Comparison of ENCODE assay signal across 16 cellular contexts in the genomic region with DNA sequence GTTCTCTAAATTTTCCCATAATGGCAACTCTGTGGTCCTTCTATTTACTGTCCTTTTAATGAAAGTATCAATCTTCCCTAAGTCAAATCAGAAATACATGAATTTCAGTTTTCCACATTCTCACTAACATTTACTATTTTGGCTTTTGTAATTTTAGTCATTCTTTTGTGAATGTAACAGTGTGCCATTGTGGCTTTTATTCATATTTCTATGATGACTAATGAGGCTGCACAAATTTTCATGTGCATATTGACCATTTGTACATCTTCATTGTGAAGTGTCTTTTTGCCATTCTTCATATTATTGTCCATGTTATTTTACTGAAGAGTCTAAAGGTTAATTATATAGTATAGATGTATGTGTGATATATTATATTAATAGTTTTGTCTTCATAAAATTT.
"Had no signal": no experiment of that assay in that cellular context is flagged by ENCODE, and none has a peak within 500 bp of the region (broad histone marks: within the 10 kb centered on the region; RNA-seq: fewer than 3 reads in every experiment).

No MANE protein-coding gene starts in this region.

- H3K27ac Mint-ChIP-seq: activated B cell treated with CpG ODN at 0.5 μM for 24 hours; activated CD4-positive, alpha-beta T cell treated with anti-CD3 and anti-CD28 coated beads, Interleukin-2, amount 10 ng/mL, durations not matched to agents 7 days and 5 days; activated naive CD4-positive, alpha-beta T cell treated with anti-CD3 and anti-CD28 coated beads, Interleukin-2, amount 50 U/mL, for 24 hours; naive B cell; T-helper 17 cell had no signal

- H3K9me3 ChIP-seq: tibial artery, uterus had no signal

- H3K4me1 ChIP-seq: tibial artery, uterus had no signal

- H3K4me3 Mint-ChIP-seq: activated B cell treated with CpG ODN at 0.5 μM for 24 hours; activated CD4-positive, alpha-beta T cell treated with anti-CD3 and anti-CD28 coated beads, Interleukin-2, amount 10 ng/mL, durations not matched to agents 7 days and 5 days; activated naive CD4-positive, alpha-beta T cell treated with anti-CD3 and anti-CD28 coated beads, Interleukin-2, amount 50 U/mL, for 24 hours; naive B cell; T-helper 17 cell had no signal

- H3K36me3 ChIP-seq: cardiac muscle cell, tibial artery, uterus had no signal

- DNase-seq: activated B cell treated with CpG ODN at 0.5 μM for 24 hours; activated CD4-positive, alpha-beta T cell treated with anti-CD3 and anti-CD28 coated beads, Interleukin-2, amount 10 ng/mL, durations not matched to agents 7 days and 5 days; activated effector memory CD4-positive, alpha-beta T cell treated with Interleukin-2 at 50 U/mL for 16 hours; amygdala; effector CD8-positive, alpha-beta T cell; glutamatergic neuron; naive B cell; posterior cingulate gyrus; T-helper 17 cell; tibial artery; uterus had no signal

- H3K4me3 ChIP-seq: cardiac muscle cell, lung, skin epidermis, tibial artery, uterus had no signal

- H3K4me1 Mint-ChIP-seq: activated B cell treated with CpG ODN at 0.5 μM for 24 hours; activated CD4-positive, alpha-beta T cell treated with anti-CD3 and anti-CD28 coated beads, Interleukin-2, amount 10 ng/mL, durations not matched to agents 7 days and 5 days; activated naive CD4-positive, alpha-beta T cell treated with anti-CD3 and anti-CD28 coated beads, Interleukin-2, amount 50 U/mL, for 24 hours; naive B cell; T-helper 17 cell had no signal

- H3K9me3 Mint-ChIP-seq: activated naive CD4-positive, alpha-beta T cell treated with anti-CD3 and anti-CD28 coated beads, Interleukin-2, amount 50 U/mL, for 24 hours had no signal

- H3K36me3 Mint-ChIP-seq: activated naive CD4-positive, alpha-beta T cell treated with anti-CD3 and anti-CD28 coated beads, Interleukin-2, amount 50 U/mL, for 24 hours; naive B cell had no signal

- H3K27me3 Mint-ChIP-seq: activated B cell treated with CpG ODN at 0.5 μM for 24 hours; activated CD4-positive, alpha-beta T cell treated with anti-CD3 and anti-CD28 coated beads, Interleukin-2, amount 10 ng/mL, durations not matched to agents 7 days and 5 days; activated naive CD4-positive, alpha-beta T cell treated with anti-CD3 and anti-CD28 coated beads, Interleukin-2, amount 50 U/mL, for 24 hours; naive B cell; T-helper 17 cell had no signal

- H3K27ac ChIP-seq: cardiac muscle cell, epithelial cell of prostate, skin epidermis, tibial artery, uterus had no signal

- H3K27me3 ChIP-seq: cardiac muscle cell, tibial artery, uterus had no signal

- ATAC-seq: T-helper 17 cell had no signal
